Comparison of ENCODE assay signal across 8 cellular contexts in the genomic region with DNA sequence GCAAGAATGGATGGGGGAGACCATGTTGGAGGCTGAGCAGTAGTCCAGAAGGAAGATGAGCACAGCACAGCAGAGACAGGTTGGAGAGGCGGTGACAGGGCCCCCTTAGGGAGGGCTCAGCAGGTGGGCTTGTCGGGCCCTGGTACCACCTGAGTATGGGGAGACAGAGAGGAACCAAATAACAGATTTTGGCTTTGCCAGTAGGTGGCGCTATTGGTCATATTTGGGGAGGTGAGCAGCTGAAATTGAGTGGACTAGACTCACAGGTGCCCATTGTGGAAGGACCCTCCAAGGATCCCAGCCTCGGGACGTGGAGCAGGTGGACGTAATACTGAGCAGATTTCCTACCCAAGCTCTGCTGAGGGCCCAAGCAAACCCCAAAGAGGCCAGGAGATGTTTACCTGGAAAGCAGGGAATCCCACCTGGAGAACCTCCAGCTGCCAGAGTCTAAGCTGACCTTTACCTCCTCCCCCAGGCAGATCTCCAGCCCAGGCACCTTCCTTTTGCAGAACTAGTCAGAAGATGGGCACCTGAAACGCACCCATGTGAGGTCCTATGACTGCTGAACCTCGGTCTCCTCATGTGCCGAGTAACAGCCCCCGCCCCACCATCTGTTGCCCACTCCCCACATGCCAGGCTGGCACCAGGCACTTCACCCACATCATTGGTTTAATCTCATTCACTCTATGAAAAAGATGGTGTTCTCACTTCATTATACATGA. TPM values are rescaled to one million over a fixed set of nuclear protein-coding genes. Genes with fewer than 3 reads are reported as not detected.
DNase-seq lines count a peak whose midpoint lies in the region; ATAC-seq and TF ChIP-seq lines count a peak whose summit lies in the region.

No MANE protein-coding gene starts in this region.

- intact Hi-C loops in MCF 10A (cut with micrococcal nuclease) = loop anchor here (1.0 kb wide), 2 partner anchors 120 to 321 kb away; no protein-coding TSS in a partner anchor

- ATAC-seq in HG03460 (IDR thresholded peaks at IDR 0.05; ENCODE audit: unreplicated experiment) = no peak

- no peaks in the 10 kb centered on the region for H3K36me3 ChIP-seq in kidney epithelial cell (ENCODE audit: control insufficient read depth, insufficient read depth, low read length)

- no TSS peak for BruUV-seq in MCF 10A (replicated peaks; lab: Mats Ljungman, UMichigan)

- no peaks in the 10 kb centered on the region for H3K9me3 Mint-ChIP-seq in MCF 10A (ENCODE audit: unreplicated experiment)

- H3K4me3 ChIP-seq in kidney epithelial cell (ENCODE audit: low read depth, low read length) = no peak overlapping the region

- DNase-seq in NK-92 treated with Interleukin-12 subunit alpha and Interleukin-12 subunit beta, amount 100 ng/mL, for 24 hours (lab: John Stamatoyannopoulos, UW) = peak; percentile 45
- DNase-seq in NK-92 (lab: John Stamatoyannopoulos, UW; ENCODE audit: unreplicated experiment) (no peak), NCI-H2107 (lab: John Stamatoyannopoulos, UW) (peak; percentile 32), MCF 10A (ENCODE audit: unreplicated experiment) (peak; percentile 82), kidney epithelial cell (ENCODE audit: low read depth) (no peak)
- DNase-seq in stimulated activated CD4-positive, alpha-beta T cell treated with anti-CD3 and anti-CD28 coated beads, Interleukin-4, amount 100 ng/mL, for 1 hour = peak; percentile 47

- no peak overlapping the region for H3K27ac Mint-ChIP-seq in MCF 10A (ENCODE audit: low read depth, unreplicated experiment)

- H3K4me3 Mint-ChIP-seq in MCF 10A (ENCODE audit: unreplicated experiment) = no peak overlapping the region

- POLR2A ChIA-PET in MCF 10A (lab: Yijun Ruan, JAX) = interaction anchor here (1.0 kb wide), 2 partner anchors 120 to 322 kb away, joined by 3 read pairs; no protein-coding TSS in a partner anchor

- no peaks in the 10 kb centered on the region for H3K4me1 Mint-ChIP-seq in MCF 10A (ENCODE audit: insufficient read depth, unreplicated experiment)

- CTCF ChIA-PET in MCF 10A (lab: Yijun Ruan, JAX) = interaction anchor here (0.6 to 6.9 kb wide), 37 partner anchors 9 to 683 kb away, joined by 3 to 121 read pairs (median 4); no protein-coding TSS in a partner anchor

- no peaks in the 10 kb centered on the region for H3K36me3 Mint-ChIP-seq in MCF 10A (ENCODE audit: insufficient read depth, unreplicated experiment)

- peaks cover 6% of the 10 kb centered on the region for H3K27me3 Mint-ChIP-seq in MCF 10A (ENCODE audit: insufficient read depth, unreplicated experiment)

- H3K27ac ChIP-seq in VCaP = no peak overlapping the region

- H3K27me3 ChIP-seq in kidney epithelial cell (ENCODE audit: control insufficient read depth, insufficient read depth, low read length) = peaks cover 2% of the 10 kb centered on the region

- TF ChIP-seq CTCF in VCaP (conservative IDR thresholded peaks at IDR 0.05) (peak; percentile 87), MCF 10A (IDR thresholded peaks at IDR 0.05; ENCODE audit: unreplicated experiment) (peak; percentile 78), kidney epithelial cell (IDR thresholded peaks at IDR 0.05; ENCODE audit: insufficient read depth, low read length, poor library complexity, severe bottlenecking) (peak; percentile 78)

RNA-seq across cellular contexts. Expression of gene CORO2B, which starts 24.6 kb away (rescaled TPM):
- 0.47 and 0.79 TPM in 2 replicates for total RNA-seq in MCF 10A (2022)
- total RNA-seq in kidney epithelial cell = 17.9 and 19.8 TPM in 2 replicates

Comparison
In these comparisons a context has a peak if more than half of its experiments do, and no peak if none do; other contexts are left out.
1. DNase-seq: peak in NK-92 treated with Interleukin-12 subunit alpha and Interleukin-12 subunit beta, amount 100 ng/mL, for 24 hours (single experiment), NCI-H2107 (single experiment), MCF 10A (single experiment) and stimulated activated CD4-positive, alpha-beta T cell treated with anti-CD3 and anti-CD28 coated beads, Interleukin-4, amount 100 ng/mL, for 1 hour (single experiment); none in NK-92 (single experiment) and kidney epithelial cell (single experiment).
2. RNA of gene CORO2B, which starts 24.6 kb away (total RNA-seq): 17.9 to 19.8 TPM in kidney epithelial cell; 0.47 to 0.79 TPM in MCF 10A; every median in the first group is over 10 times any median in the second.
3. Peak in every context shown above with its lines, with median percentiles within 50 percentile points of each other: CTCF ChIP-seq.